Comparison of ENCODE assay signal across 18 cellular contexts in genomic region chr18:44695503-44695902, GRCh38.
"Had no signal": no experiment of that assay in that cellular context is flagged by ENCODE, and none has a peak within 500 bp of the region (broad histone marks: within the 10 kb centered on the region; RNA-seq: fewer than 3 reads in every experiment).

No MANE protein-coding gene starts in this region.

- H3K36me3 ChIP-seq: cardiac muscle cell, upper lobe of left lung had no signal

- H3K27ac Mint-ChIP-seq: activated T-cell treated with anti-CD3 and anti-CD28 coated beads, Interleukin-2, amount 50 U/mL, for 72 hours; stimulated activated naive CD8-positive, alpha-beta T cell treated with anti-CD3 and anti-CD28 coated beads, Interleukin-15, amount 100 ng/mL, for 72 hours had no signal

- H3K27ac ChIP-seq: hepatocyte had no signal

- H3K4me3 ChIP-seq: cardiac muscle cell, hepatocyte, skin epidermis, upper lobe of left lung had no signal

- H3K27me3 Mint-ChIP-seq: naive B cell had no signal

- ATAC-seq: activated T-cell treated with anti-CD3 and anti-CD28 coated beads, Interleukin-2, amount 50 U/mL, for 72 hours; stimulated activated naive CD8-positive, alpha-beta T cell treated with anti-CD3 and anti-CD28 coated beads, Interleukin-15, amount 100 ng/mL, for 72 hours had no signal

- H3K9me3 Mint-ChIP-seq: naive B cell; stimulated activated naive CD8-positive, alpha-beta T cell treated with anti-CD3 and anti-CD28 coated beads, Interleukin-15, amount 100 ng/mL, for 72 hours had no signal

- H3K27me3 ChIP-seq: cardiac muscle cell, hepatocyte, upper lobe of left lung had no signal

- H3K9me3 ChIP-seq: upper lobe of left lung had no signal

- H2AFZ ChIP-seq: hepatocyte had no signal

- DNase-seq: activated CD4-positive, alpha-beta T cell treated with anti-CD3 and anti-CD28 coated beads, Interleukin-2, amount 50 U/mL, for 1 hour; activated CD4-positive, CD25-positive, alpha-beta regulatory T cell treated with anti-CD3 and anti-CD28 coated beads, Interleukin-2, amount 50 U/mL, for 72 hours; activated CD8-positive, alpha-beta memory T cell treated with anti-CD3 and anti-CD28 coated beads, Interleukin-2, amount 50 U/mL, for 48 hours; activated effector memory CD4-positive, alpha-beta T cell treated with anti-CD3 and anti-CD28 coated beads, Interleukin-2, amount 50 U/mL, for 16 hours; activated naive CD4-positive, alpha-beta T cell treated with anti-CD3 and anti-CD28 coated beads, Interleukin-2, amount 50 U/mL, for 16 hours; activated T-cell treated with anti-CD3 and anti-CD28 coated beads, Interleukin-2, amount 50 U/mL, for 72 hours; dermis blood vessel endothelial cell; effector memory CD4-positive, alpha-beta T cell; islet precursor cell; naive B cell; posterior cingulate gyrus; stimulated activated CD4-positive, alpha-beta T cell treated with anti-CD3 and anti-CD28 coated beads, Interleukin-15, amount 100 ng/mL, for 24 hours; stimulated activated CD4-positive, alpha-beta T cell treated with anti-CD3 and anti-CD28 coated beads, Interleukin-4, amount 100 ng/mL, for 1 hour; stimulated activated naive CD8-positive, alpha-beta T cell treated with anti-CD3 and anti-CD28 coated beads, Interleukin-15, amount 100 ng/mL, for 72 hours; upper lobe of left lung had no signal

- H3K4me3 Mint-ChIP-seq: activated T-cell treated with anti-CD3 and anti-CD28 coated beads, Interleukin-2, amount 50 U/mL, for 72 hours; stimulated activated naive CD8-positive, alpha-beta T cell treated with anti-CD3 and anti-CD28 coated beads, Interleukin-15, amount 100 ng/mL, for 72 hours had no signal

- H3K4me2 ChIP-seq: hepatocyte had no signal
